In genomic region chr11:78638704-78639380, GRCh38 we compare ENCODE assay signal across 27 cellular contexts.
"Had no signal": no experiment of that assay in that cellular context is flagged by ENCODE, and none has a peak within 500 bp of the region (broad histone marks: within the 10 kb centered on the region; RNA-seq: fewer than 3 reads in every experiment).

No MANE protein-coding gene starts in this region.

- H3K9me3 ChIP-seq: mucosa of descending colon, neutrophil had no signal

- H3K27ac ChIP-seq: left ventricle myocardium inferior, neutrophil, ovary, right atrium auricular region, skin epidermis, tibial nerve had no signal

- H3K4me1 ChIP-seq: left ventricle myocardium inferior, right atrium auricular region, tibial nerve had no signal

- H3K36me3 Mint-ChIP-seq: memory B cell, type B pancreatic cell had no signal

- H3K36me3 ChIP-seq: left ventricle myocardium inferior, neutrophil, ovary, right atrium auricular region, tibial nerve had no signal

- H3K27ac Mint-ChIP-seq: memory B cell; naive thymus-derived CD4-positive, alpha-beta T cell; natural killer cell treated with Interleukin-12 subunit alpha and Interleukin-12 subunit beta and Interleukin-15 and Interleukin-18, amount 100 ng/mL, for 72 hours; progenitor cell of endocrine pancreas; stimulated activated naive B cell treated with anti-CD40 and anti-IgM and Interleukin-4, amounts not matched to agents 10 μg/mL and 1 μg/mL and 100 μg/mL, for 72 hours; stimulated activated naive CD8-positive, alpha-beta T cell treated with anti-CD3 and anti-CD28 coated beads, Interleukin-15, Interleukin-2, amounts not matched to agents 100 ng/mL and 50 ng/mL, for 24 hours; type B pancreatic cell had no signal

- ATAC-seq: left colon; mucosa of descending colon; naive thymus-derived CD4-positive, alpha-beta T cell; natural killer cell treated with Interleukin-12 subunit alpha and Interleukin-12 subunit beta and Interleukin-15 and Interleukin-18, amount 100 ng/mL, for 72 hours; sciatic nerve; stimulated activated naive B cell treated with anti-CD40 and anti-IgM and Interleukin-4, amounts not matched to agents 10 μg/mL and 1 μg/mL and 100 μg/mL, for 72 hours had no signal

- H3K27me3 ChIP-seq: ovary, right atrium auricular region, tibial nerve had no signal

- H3K9me3 Mint-ChIP-seq: natural killer cell treated with Interleukin-12 subunit alpha and Interleukin-12 subunit beta and Interleukin-15 and Interleukin-18, amount 100 ng/mL, for 72 hours; stimulated activated naive CD8-positive, alpha-beta T cell treated with anti-CD3 and anti-CD28 coated beads, Interleukin-15, Interleukin-2, amounts not matched to agents 100 ng/mL and 50 ng/mL, for 24 hours; type B pancreatic cell had no signal

- H3K4me1 Mint-ChIP-seq: memory B cell had no signal

- H3K4me3 Mint-ChIP-seq: memory B cell; naive thymus-derived CD4-positive, alpha-beta T cell; natural killer cell treated with Interleukin-12 subunit alpha and Interleukin-12 subunit beta and Interleukin-15 and Interleukin-18, amount 100 ng/mL, for 72 hours; stimulated activated naive B cell treated with anti-CD40 and anti-IgM and Interleukin-4, amounts not matched to agents 10 μg/mL and 1 μg/mL and 100 μg/mL, for 72 hours; stimulated activated naive CD8-positive, alpha-beta T cell treated with anti-CD3 and anti-CD28 coated beads, Interleukin-15, Interleukin-2, amounts not matched to agents 100 ng/mL and 50 ng/mL, for 24 hours; type B pancreatic cell had no signal

- DNase-seq: head of caudate nucleus; hippocampal formation; kidney; left colon; left ventricle myocardium inferior; midbrain; mucosa of descending colon; naive thymus-derived CD4-positive, alpha-beta T cell; occipital lobe; ovary; stimulated activated CD4-positive, alpha-beta T cell treated with anti-CD3 and anti-CD28 coated beads, Interleukin-12 subunit alpha, Interleukin-12 subunit beta, amount 100 ng/mL, for 4 hours; stimulated activated CD4-positive, alpha-beta T cell treated with anti-CD3 and anti-CD28 coated beads, Interleukin-15, amount 100 ng/mL, for 24 hours; stimulated activated CD4-positive, alpha-beta T cell treated with anti-CD3 and anti-CD28 coated beads, Interleukin-2, amount 100 ng/mL, for 24 hours; stimulated activated CD4-positive, alpha-beta T cell treated with anti-CD3 and anti-CD28 coated beads, Interleukin-4, amount 100 ng/mL, for 1 hour; stimulated activated naive B cell treated with anti-CD40 and anti-IgM and Interleukin-4, amounts not matched to agents 10 μg/mL and 1 μg/mL and 100 μg/mL, for 72 hours; substantia nigra had no signal

- H3K4me3 ChIP-seq: left ventricle myocardium inferior, lung, mucosa of descending colon, ovary, right atrium auricular region, skin epidermis, tibial nerve had no signal
